13 cellular contexts compared by ENCODE assay signal in the genomic region with DNA sequence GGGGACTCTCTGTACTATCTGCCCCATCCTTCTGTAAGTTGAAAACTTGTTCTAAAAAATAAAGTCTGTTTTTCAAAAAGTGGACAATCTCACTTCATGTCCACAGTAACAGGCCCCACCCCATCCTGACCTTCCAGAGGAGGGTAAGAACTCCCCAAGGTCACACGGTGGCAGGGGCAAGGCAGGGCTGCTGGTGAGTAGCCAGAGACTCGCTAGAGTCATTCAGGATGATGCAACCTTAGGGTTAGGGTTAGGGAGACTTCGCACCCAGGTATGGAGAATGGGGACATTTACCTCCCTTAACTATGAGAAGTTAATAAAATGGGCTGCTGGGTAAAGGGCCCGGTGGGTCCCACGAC. TPM values are rescaled to one million over a fixed set of nuclear protein-coding genes. Genes with fewer than 3 reads are reported as not detected.
DNase-seq lines count a peak whose midpoint lies in the region; ATAC-seq and TF ChIP-seq lines count a peak whose summit lies in the region.
"Had no signal": no experiment of that assay in that cellular context is flagged by ENCODE, and none has a peak within 500 bp of the region (broad histone marks: within the 10 kb centered on the region; RNA-seq: fewer than 3 reads in every experiment).

No MANE protein-coding gene starts in this region.

- H3K27me3 ChIP-seq in Caco-2 (replicated peaks; ENCODE audit: control insufficient read depth, insufficient read depth, low read length) (no peaks in the 10 kb centered on the region), left ventricle myocardium inferior (ENCODE audit: low read depth) (no peaks in the 10 kb centered on the region), skeletal muscle tissue (ENCODE audit: control insufficient read depth in 3 of 3, insufficient read depth in 3 of 3, low read length in 3 of 3) (no peaks in the 10 kb centered on the region)

- H3K4me1 ChIP-seq in Caco-2, result peaks cover 34% of the 10 kb centered on the region
- peaks cover 77% of the 10 kb centered on the region for H3K4me1 ChIP-seq in left ventricle myocardium inferior
- peaks cover 37 to 63% (median 48%) of the 10 kb centered on the region in 3 donors for H3K4me1 ChIP-seq in skeletal muscle tissue (ENCODE audit: control insufficient read depth in 3 of 3, insufficient read depth in 3 of 3, low read length in 3 of 3)

- H3K9ac ChIP-seq in skeletal muscle tissue (ENCODE audit: low read depth in 1 of 3, low read length in 3 of 3), result no peak overlapping the region

- no peak for DNase-seq in Caco-2
- DNase-seq in left ventricle myocardium inferior, result no peak
- no peak for DNase-seq in amygdala (lab: John Stamatoyannopoulos, UW)
- DNase-seq in stimulated activated CD4-positive, alpha-beta T cell treated with anti-CD3 and anti-CD28 coated beads, Interleukin-4, amount 100 ng/mL, for 24 hours, result no peak
- DNase-seq in activated effector memory CD4-positive, alpha-beta T cell treated with anti-CD3 and anti-CD28 coated beads, Interleukin-2, amount 50 U/mL, for 16 hours, result no peak
- DNase-seq: activated naive CD8-positive, alpha-beta T cell treated with anti-CD3 and anti-CD28 coated beads, Interleukin-2, amount 10 ng/mL, durations not matched to agents 7 days and 5 days; CD4-positive, alpha-beta T cell; NCI-H1436 treated with DMSO at 0.1 percent for 48 hours; stimulated activated CD4-positive, alpha-beta T cell treated with anti-CD3 and anti-CD28 coated beads, Interleukin-4, amount 100 ng/mL, for 4 hours had no signal

- peaks cover 96% of the 10 kb centered on the region for H3K36me3 Mint-ChIP-seq in Caco-2 (ENCODE audit: insufficient read depth, unreplicated experiment)

- no peak overlapping the region for H3K4me3 ChIP-seq in Caco-2 (ENCODE audit: low read depth, low read length)
- no peak overlapping the region for H3K4me3 ChIP-seq in left ventricle myocardium inferior
- no peak overlapping the region for H3K4me3 ChIP-seq in skeletal muscle tissue (ENCODE audit: low read length in 3 of 3)
- H3K4me3 ChIP-seq: thoracic aorta had no signal

- peak overlapping the region; percentile 46 for H3K27ac Mint-ChIP-seq in Caco-2 (ENCODE audit: unreplicated experiment)
- H3K27ac Mint-ChIP-seq: CD4-positive, alpha-beta T cell had no signal

- peaks cover 11% of the 10 kb centered on the region for H3K36me3 ChIP-seq in Caco-2 (ENCODE audit: control insufficient read depth, insufficient read depth, low read length)
- peaks cover 24% of the 10 kb centered on the region for H3K36me3 ChIP-seq in left ventricle myocardium inferior
- peaks cover 12 to 27% (median 18%) of the 10 kb centered on the region in 3 donors for H3K36me3 ChIP-seq in skeletal muscle tissue (ENCODE audit: control insufficient read depth in 3 of 3, insufficient read depth in 3 of 3, low read length in 3 of 3)

- H3K9me3 ChIP-seq in Caco-2 (no peaks in the 10 kb centered on the region), left ventricle myocardium inferior (replicated peaks) (no peaks in the 10 kb centered on the region), skeletal muscle tissue (ENCODE audit: control insufficient read depth in 3 of 3, low read length in 3 of 3) (no peaks in the 10 kb centered on the region)
- H3K9me3 ChIP-seq: thoracic aorta had no signal

- TF ChIP-seq CTCF in Caco-2 (IDR thresholded peaks at IDR 0.05; ENCODE audit: insufficient read depth in 1 of 2, low read depth in 1 of 2, low read length in 1 of 2, severe bottlenecking in 1 of 2, unreplicated experiment in 1 of 2), result no peak
- TF ChIP-seq CTCF in left ventricle myocardium inferior (IDR thresholded peaks at IDR 0.05; ENCODE audit: borderline replicate concordance), result no peak

- H3K27ac ChIP-seq in angular gyrus (ENCODE audit: low read depth, low read length), result peak overlapping the region; percentile 93
- H3K27ac ChIP-seq in left ventricle myocardium inferior (replicated peaks), result peak overlapping the region; percentile 83
- peak overlapping the region; percentile 66 for H3K27ac ChIP-seq in skeletal muscle tissue (ENCODE audit: low read depth, low read length)
- H3K27ac ChIP-seq: thoracic aorta had no signal

- no peaks in the 10 kb centered on the region for H3K27me3 Mint-ChIP-seq in Caco-2 (ENCODE audit: insufficient read depth, unreplicated experiment)
- H3K27me3 Mint-ChIP-seq: activated naive CD8-positive, alpha-beta T cell treated with anti-CD3 and anti-CD28 coated beads, Interleukin-2, amount 10 ng/mL, durations not matched to agents 7 days and 5 days; CD4-positive, alpha-beta T cell had no signal

- POLR2A ChIA-PET in Caco-2 (lab: Charles Lee), result interaction anchor here (0.6 kb wide), 1 partner anchor 139 kb away, joined by 3 read pairs; no protein-coding TSS in a partner anchor

- no peak overlapping the region for H3K4me3 Mint-ChIP-seq in Caco-2 (ENCODE audit: unreplicated experiment)
- H3K4me3 Mint-ChIP-seq: activated naive CD8-positive, alpha-beta T cell treated with anti-CD3 and anti-CD28 coated beads, Interleukin-2, amount 10 ng/mL, durations not matched to agents 7 days and 5 days; CD4-positive, alpha-beta T cell had no signal

- H3K4me1 Mint-ChIP-seq in Caco-2 (ENCODE audit: low read depth, unreplicated experiment), result peaks cover 26% of the 10 kb centered on the region

- no peak for ATAC-seq in HG03135 (IDR thresholded peaks at IDR 0.05; ENCODE audit: unreplicated experiment)

- intact Hi-C loops in Caco-2 (cut with micrococcal nuclease; ENCODE audit: unreplicated experiment), result no loop called here
- intact Hi-C loops in left ventricle myocardium inferior (cut with micrococcal nuclease), result no loop called here

- BruUV-seq in Caco-2 (replicated peaks; lab: Mats Ljungman, UMichigan), result no TSS peak

- CTCF ChIA-PET in Caco-2 (lab: Charles Lee), result interaction anchor here (1.2 kb wide), 1 partner anchor 28 kb away, joined by 3 read pairs; no protein-coding TSS in a partner anchor

- H3K9me3 Mint-ChIP-seq in Caco-2 (ENCODE audit: unreplicated experiment), result no peaks in the 10 kb centered on the region
- H3K9me3 Mint-ChIP-seq: activated naive CD8-positive, alpha-beta T cell treated with anti-CD3 and anti-CD28 coated beads, Interleukin-2, amount 10 ng/mL, durations not matched to agents 7 days and 5 days; CD4-positive, alpha-beta T cell had no signal

RNA-seq across cellular contexts. Expression of gene PEDS1, which starts 15.4 kb away (rescaled TPM):
- total RNA-seq in Caco-2 (2022), result 78.3 and 84.1 TPM in 2 replicates
- total RNA-seq in left ventricle myocardium inferior, result 17.3 TPM
- 5.7 TPM for total RNA-seq in skeletal muscle tissue

RNA-seq across cellular contexts. Expression of gene UBE2V1, which starts 25.1 kb away (rescaled TPM):
- total RNA-seq in Caco-2 (2022) (485 and 509 TPM in 2 replicates), left ventricle myocardium inferior (77.1 TPM), skeletal muscle tissue (36.5 TPM)

RNA-seq across cellular contexts. Expression of gene CEBPB, which starts 52.5 kb away (rescaled TPM):
- 160 and 183 TPM in 2 replicates for total RNA-seq in Caco-2 (2022)
- total RNA-seq in left ventricle myocardium inferior, result 54.0 TPM
- 7.3 TPM for total RNA-seq in skeletal muscle tissue
